8 cellular contexts compared by ENCODE assay signal in genomic region chr10:17643339-17643754, GRCh38. TPM values are rescaled to one million over a fixed set of nuclear protein-coding genes. Genes with fewer than 3 reads are reported as not detected.
DNase-seq lines count a peak whose midpoint lies in the region; ATAC-seq and TF ChIP-seq lines count a peak whose summit lies in the region.

No MANE protein-coding gene starts in this region.

- CTCF ChIA-PET in activated CD4-positive, alpha-beta T cell treated with anti-CD3 and anti-CD28 coated beads for 36 hours (lab: Charles Lee): interaction anchor here (0.5 to 2.2 kb wide), 6 partner anchors 22 to 416 kb away, joined by 3 to 8 read pairs (median 4); partner anchors contain the start of gene HACD1
- CTCF ChIA-PET in activated CD4-positive, alpha-beta memory T cell treated with anti-CD3 and anti-CD28 coated beads for 36 hours (lab: Charles Lee): interaction anchor here (1.0 to 2.0 kb wide), 10 partner anchors 8 to 94 kb away, joined by 3 to 8 read pairs (median 4); partner anchors contain the start of gene HACD1

- peak overlapping the region; percentile 99 for H3K27ac Mint-ChIP-seq in activated CD4-positive, alpha-beta T cell treated with anti-CD3 and anti-CD28 coated beads for 36 hours
- H3K27ac Mint-ChIP-seq in activated CD4-positive, alpha-beta memory T cell treated with anti-CD3 and anti-CD28 coated beads for 36 hours: peak overlapping the region; percentile 99
- peak overlapping the region; percentile 100 for H3K27ac Mint-ChIP-seq in neural progenitor cell

- no peaks in the 10 kb centered on the region for H4K20me1 ChIP-seq in GM23248 (ENCODE audit: insufficient read depth)
- peaks cover 14% of the 10 kb centered on the region for H4K20me1 ChIP-seq in neural progenitor cell (ENCODE audit: low read depth)

- intact Hi-C loops in activated CD4-positive, alpha-beta T cell treated with anti-CD3 and anti-CD28 coated beads for 36 hours (cut with DNase I, micrococcal nuclease): loop anchor here (2.0 to 10.0 kb wide), 7 partner anchors 439 to 1783 kb away; partner anchors contain the start of genes ARL5B (in 1 of the 2), MINDY3 (in 1 of the 2), PTER (in 1 of the 2) and RSU1 (in 1 of the 2)
- intact Hi-C loops in activated CD4-positive, alpha-beta memory T cell treated with anti-CD3 and anti-CD28 coated beads for 36 hours (cut with micrococcal nuclease): loop anchor here (5.0 kb wide), 2 partner anchors 131 to 191 kb away; partner anchors contain the start of gene ST8SIA6

- ATAC-seq in activated CD4-positive, alpha-beta T cell treated with anti-CD3 and anti-CD28 coated beads for 36 hours: peak; percentile 14

- peak overlapping the region; percentile 94 for H3K4me3 ChIP-seq in GM23248
- H3K4me3 ChIP-seq in fibroblast of the aortic adventitia (ENCODE audit: low read depth, low read length): peak overlapping the region; percentile 84
- peak overlapping the region; percentile 72 for H3K4me3 ChIP-seq in neural progenitor cell

- peak; percentile 48 for DNase-seq in activated CD4-positive, alpha-beta T cell treated with anti-CD3 and anti-CD28 coated beads for 36 hours
- DNase-seq in activated CD4-positive, alpha-beta T cell treated with anti-CD3 and anti-CD28 coated beads, Interleukin-2, amount 50 U/mL, for 48 hours: no peak
- DNase-seq in GM23248: peak; percentile 97
- DNase-seq in activated CD4-positive, alpha-beta memory T cell treated with anti-CD3 and anti-CD28 coated beads for 36 hours: no peak
- DNase-seq in fibroblast of the aortic adventitia (ENCODE audit: low read depth): no peak
- peak; percentile 80 for DNase-seq in neural progenitor cell (ENCODE audit: low spot score)
- no peak for DNase-seq in DMS153 (lab: John Stamatoyannopoulos, UW)

- H3K4me3 Mint-ChIP-seq in activated CD4-positive, alpha-beta T cell treated with anti-CD3 and anti-CD28 coated beads for 36 hours: peak overlapping the region; percentile 92
- H3K4me3 Mint-ChIP-seq in activated CD4-positive, alpha-beta memory T cell treated with anti-CD3 and anti-CD28 coated beads for 36 hours: peak overlapping the region; percentile 95
- peak overlapping the region; percentile 99 for H3K4me3 Mint-ChIP-seq in neural progenitor cell

- H3K4me1 Mint-ChIP-seq in activated CD4-positive, alpha-beta T cell treated with anti-CD3 and anti-CD28 coated beads for 36 hours: peaks cover 44% of the 10 kb centered on the region
- H3K4me1 Mint-ChIP-seq in activated CD4-positive, alpha-beta memory T cell treated with anti-CD3 and anti-CD28 coated beads for 36 hours (ENCODE audit: low read depth): peaks cover 48% of the 10 kb centered on the region
- peaks cover 21% of the 10 kb centered on the region for H3K4me1 Mint-ChIP-seq in neural progenitor cell

- H3K79me2 ChIP-seq in GM23248 (ENCODE audit: insufficient read depth): peaks cover 54% of the 10 kb centered on the region
- H3K79me2 ChIP-seq in neural progenitor cell (ENCODE audit: low read depth): peaks cover 72% of the 10 kb centered on the region

- peaks cover 5% of the 10 kb centered on the region for H3K9me3 Mint-ChIP-seq in activated CD4-positive, alpha-beta T cell treated with anti-CD3 and anti-CD28 coated beads for 36 hours (ENCODE audit: low read depth)
- H3K9me3 Mint-ChIP-seq in activated CD4-positive, alpha-beta memory T cell treated with anti-CD3 and anti-CD28 coated beads for 36 hours: peaks cover 3% of the 10 kb centered on the region
- H3K9me3 Mint-ChIP-seq in neural progenitor cell: peaks cover 4% of the 10 kb centered on the region

- TF ChIP-seq CTCF in fibroblast of the aortic adventitia (IDR thresholded peaks at IDR 0.05; ENCODE audit: insufficient read depth, low read length) (no peak), neural progenitor cell (IDR thresholded peaks at IDR 0.05) (no peak)

- WGBS in GM23248 (ENCODE audit: low coverage in 1 of 2, low lambda C conversion rate in 2 of 2, missing lambda C conversion rate in 2 of 2), 2 experiments: 2% methylated on average over 13 of the region's 13 CpGs

- peaks cover 16% of the 10 kb centered on the region for H3K36me3 Mint-ChIP-seq in activated CD4-positive, alpha-beta T cell treated with anti-CD3 and anti-CD28 coated beads for 36 hours (ENCODE audit: low read depth)
- H3K36me3 Mint-ChIP-seq in activated CD4-positive, alpha-beta memory T cell treated with anti-CD3 and anti-CD28 coated beads for 36 hours: peaks cover 16% of the 10 kb centered on the region
- peaks cover 16% of the 10 kb centered on the region for H3K36me3 Mint-ChIP-seq in neural progenitor cell

- H3K4me2 ChIP-seq in GM23248 (ENCODE audit: unreplicated experiment) (peak overlapping the region; percentile 98), neural progenitor cell (peak overlapping the region; percentile 91)

- no peaks in the 10 kb centered on the region for H3K9me2 ChIP-seq in GM23248 (ENCODE audit: insufficient read depth)

- H3F3A ChIP-seq in GM23248 (ENCODE audit: insufficient read depth): peaks cover 28% of the 10 kb centered on the region; the same call in 1 of the 2 replicates
- peaks cover 10% of the 10 kb centered on the region for H3F3A ChIP-seq in neural progenitor cell (ENCODE audit: low read depth)

- peak overlapping the region; percentile 96 for H3K27ac ChIP-seq in GM23248
- H3K27ac ChIP-seq in neural progenitor cell: peak overlapping the region; percentile 99

- no peaks in the 10 kb centered on the region for H3K27me3 Mint-ChIP-seq in activated CD4-positive, alpha-beta T cell treated with anti-CD3 and anti-CD28 coated beads for 36 hours
- no peaks in the 10 kb centered on the region for H3K27me3 Mint-ChIP-seq in activated CD4-positive, alpha-beta memory T cell treated with anti-CD3 and anti-CD28 coated beads for 36 hours
- peaks cover 5% of the 10 kb centered on the region for H3K27me3 Mint-ChIP-seq in neural progenitor cell (ENCODE audit: insufficient read depth, low read depth)

- no peak for TF ChIP-seq RAD21 in Ishikawa (IDR thresholded peaks at IDR 0.05; ENCODE audit: low read depth)

- H2AFZ ChIP-seq in GM23248: peak overlapping the region; percentile 81
- peak overlapping the region; percentile 88 for H2AFZ ChIP-seq in neural progenitor cell (replicated peaks)

- no peaks in the 10 kb centered on the region for H3K36me3 ChIP-seq in GM23248 (ENCODE audit: low read depth)
- H3K36me3 ChIP-seq in neural progenitor cell: no peaks in the 10 kb centered on the region

- in situ Hi-C loops in GM23248 (cut with MboI): no loop called here

- H3K9me3 ChIP-seq in GM23248 (ENCODE audit: low read depth): no peaks in the 10 kb centered on the region
- no peaks in the 10 kb centered on the region for H3K9me3 ChIP-seq in neural progenitor cell (ENCODE audit: low read depth)

- peaks cover 35% of the 10 kb centered on the region for H3K4me1 ChIP-seq in GM23248 (ENCODE audit: insufficient read depth)
- peaks cover 21% of the 10 kb centered on the region for H3K4me1 ChIP-seq in neural progenitor cell

- no peak for TF ChIP-seq EP300 in Ishikawa (IDR thresholded peaks at IDR 0.05; ENCODE audit: borderline replicate concordance)

- peak overlapping the region; percentile 96 for H3K9ac ChIP-seq in GM23248
- H3K9ac ChIP-seq in neural progenitor cell: peak overlapping the region; percentile 98

- POLR2A ChIA-PET in activated CD4-positive, alpha-beta T cell treated with anti-CD3 and anti-CD28 coated beads for 36 hours (lab: Charles Lee): interaction anchor here (0.8 to 1.5 kb wide), 6 partner anchors 9 to 442 kb away, joined by 4 to 10 read pairs (median 5); partner anchors contain the start of gene TRDMT1
- POLR2A ChIA-PET in activated CD4-positive, alpha-beta memory T cell treated with anti-CD3 and anti-CD28 coated beads for 36 hours (lab: Charles Lee): interaction anchor here (1.1 to 2.0 kb wide), 8 partner anchors 20 to 413 kb away, joined by 3 to 10 read pairs (median 6); partner anchors contain the start of gene HACD1

- H3K27me3 ChIP-seq in GM23248 (replicated peaks; ENCODE audit: insufficient read depth) (no peaks in the 10 kb centered on the region), neural progenitor cell (no peaks in the 10 kb centered on the region)

TF ChIP-seq in Ishikawa, 13 proteins besides CTCF, POLR2A, EP300 and RAD21:
- TF ChIP-seq ZBTB7A (IDR thresholded peaks at IDR 0.05; ENCODE audit: low read depth) (no peak), YY1 (IDR thresholded peaks at IDR 0.05; ENCODE audit: low read depth) (0 out of 2 replicates have a peak, but pooled peaks have one; percentile 10), EGR1 (IDR thresholded peaks at IDR 0.05) (no peak), TCF12 (IDR thresholded peaks at IDR 0.05; ENCODE audit: low read depth) (no peak), MAX (IDR thresholded peaks at IDR 0.05) (no peak)

RNA-seq across cellular contexts. Expression of gene STAM, which starts 0.6 kb away (rescaled TPM):
- total RNA-seq in activated CD4-positive, alpha-beta T cell treated with anti-CD3 and anti-CD28 coated beads for 36 hours: 10 to 100 TPM; 17.9 to 23.8 TPM
- total RNA-seq in GM23248 (2014; rRNA removed; shearing (Covaris generic)): 25.2 and 38.7 TPM in 2 replicates
- 29.2 and 30.8 TPM in 2 replicates for polyA plus RNA-seq in GM23248 (2016; fragmentation: Nextera tagmentation; extraction: Ambion mirVana)
- 10 to 100 TPM; 24.5 to 29.9 TPM for total RNA-seq in activated CD4-positive, alpha-beta memory T cell treated with anti-CD3 and anti-CD28 coated beads for 36 hours
- total RNA-seq in fibroblast of the aortic adventitia (ENCODE audit: low replicate concordance) (32.0 and 40.6 TPM in 2 replicates), neural progenitor cell (ENCODE audit: low replicate concordance) (37.2 and 43.2 TPM in 2 replicates)

RNA-seq across cellular contexts. Expression of gene HACD1, which starts 26.2 kb away (rescaled TPM):
- total RNA-seq in activated CD4-positive, alpha-beta T cell treated with anti-CD3 and anti-CD28 coated beads for 36 hours: 1 to 10 TPM; 1.7 to 2.2 TPM
- 64.0 and 81.3 TPM in 2 replicates for total RNA-seq in GM23248 (2014; rRNA removed; shearing (Covaris generic))
- 150 and 157 TPM in 2 replicates for polyA plus RNA-seq in GM23248 (2016; fragmentation: Nextera tagmentation; extraction: Ambion mirVana)
- 1 to 10 TPM; 3.3 to 4.1 TPM for total RNA-seq in activated CD4-positive, alpha-beta memory T cell treated with anti-CD3 and anti-CD28 coated beads for 36 hours
- 7.0 and 18.4 TPM in 2 replicates for total RNA-seq in fibroblast of the aortic adventitia (ENCODE audit: low replicate concordance)
- total RNA-seq in neural progenitor cell (ENCODE audit: low replicate concordance): 1.9 and 3.1 TPM in 2 replicates

Comparison
In these comparisons a context has a peak if more than half of its experiments do, and no peak if none do; other contexts are left out.
1. DNase-seq: peak in activated CD4-positive, alpha-beta T cell treated with anti-CD3 and anti-CD28 coated beads for 36 hours (single experiment), GM23248 (single experiment) and neural progenitor cell (single experiment); none in activated CD4-positive, alpha-beta T cell treated with anti-CD3 and anti-CD28 coated beads, Interleukin-2, amount 50 U/mL, for 48 hours (0 of 2), activated CD4-positive, alpha-beta memory T cell treated with anti-CD3 and anti-CD28 coated beads for 36 hours (single experiment), fibroblast of the aortic adventitia (single experiment) and DMS153 (single experiment).
2. Peak in every context shown above with its lines, with median percentiles within 50 percentile points of each other: H3K27ac Mint-ChIP-seq, H3K4me3 Mint-ChIP-seq and H3K4me3 ChIP-seq.